8 cellular contexts compared by ENCODE assay signal in the genomic region with DNA sequence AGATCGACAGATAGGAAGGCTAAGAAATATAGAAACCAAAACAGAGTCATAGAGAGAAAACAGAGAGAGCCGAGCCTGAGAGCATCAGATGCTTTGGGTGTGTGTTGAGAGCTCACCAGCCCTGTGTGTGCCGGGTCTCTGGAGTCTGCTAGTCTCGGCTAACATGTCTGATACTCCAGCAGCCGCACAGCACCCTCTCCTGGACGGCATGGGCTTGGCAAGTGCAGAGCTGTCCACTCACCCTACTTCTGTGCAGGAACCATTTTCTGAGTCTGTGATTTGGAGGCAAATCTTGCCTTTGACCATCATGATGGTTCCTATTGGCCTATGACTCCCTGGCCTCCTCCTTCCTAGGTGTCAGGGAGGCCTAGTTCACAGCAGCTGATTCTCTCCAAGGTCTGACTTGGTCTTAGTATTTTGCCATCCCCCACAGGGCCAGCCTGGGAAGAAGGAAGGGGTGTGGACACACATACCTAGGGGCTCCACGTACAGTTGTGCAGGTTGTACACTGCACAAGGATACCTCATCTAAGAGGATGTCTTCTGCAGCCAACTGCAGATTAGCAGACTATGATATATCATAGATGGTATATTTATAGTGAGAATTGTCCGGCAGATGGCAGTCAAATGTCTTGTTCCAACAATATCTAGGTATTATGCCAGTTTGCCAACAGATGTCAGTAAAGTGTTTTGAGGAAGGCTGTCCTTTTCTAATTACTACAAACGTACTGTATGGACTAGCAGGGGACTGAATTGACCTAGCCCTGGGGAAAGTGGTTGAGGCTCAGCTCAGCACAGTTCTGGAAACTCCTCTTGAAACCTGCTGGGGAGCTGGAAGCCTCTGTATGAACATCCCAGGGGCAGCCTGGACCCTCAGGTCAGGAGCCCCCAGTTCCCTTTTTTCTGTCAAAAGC. TPM values are rescaled to one million over a fixed set of nuclear protein-coding genes. Genes with fewer than 3 reads are reported as not detected.
DNase-seq lines count a peak whose midpoint lies in the region; ATAC-seq and TF ChIP-seq lines count a peak whose summit lies in the region.

No MANE protein-coding gene starts in this region.

- ATAC-seq in HG02588 (IDR thresholded peaks at IDR 0.05; ENCODE audit: unreplicated experiment), result peak; percentile 88

- H2AFZ ChIP-seq in parathyroid adenoma, result peak overlapping the region; percentile 75

- no peak overlapping the region for H3K4me2 ChIP-seq in parathyroid adenoma (ENCODE audit: low read length)

- intact Hi-C loops in tibial artery (cut with DNase I; ENCODE audit: low total_unique reads), result loop anchor here (5.0 to 10.0 kb wide), 2 partner anchors 134 to 251 kb away; a partner anchor contains a TSS

- H3K36me3 ChIP-seq in GM06990 (ENCODE audit: control insufficient read depth, insufficient read depth, low read length) (peaks cover 61% of the 10 kb centered on the region), SJSA1 (no peaks in the 10 kb centered on the region), parathyroid adenoma (ENCODE audit: control insufficient read depth, insufficient read depth, low read length) (no peaks in the 10 kb centered on the region), tibial artery (no peaks in the 10 kb centered on the region)

- H3K4me1 ChIP-seq in SJSA1 (replicated peaks) (peaks cover 6% of the 10 kb centered on the region), parathyroid adenoma (peaks cover 14% of the 10 kb centered on the region), tibial artery (peaks cover 0 to 13% (median 6%) of the 10 kb centered on the region in 4 donors)

- H3K9ac ChIP-seq in parathyroid adenoma, result no peak overlapping the region

- H3K4me3 ChIP-seq in GM06990 (replicated peaks; ENCODE audit: low read depth, low read length), result no peak overlapping the region
- H3K4me3 ChIP-seq in NB4 (ENCODE audit: low read depth, low read length), result no peak overlapping the region
- H3K4me3 ChIP-seq in SJSA1, result no peak overlapping the region
- H3K4me3 ChIP-seq in parathyroid adenoma (ENCODE audit: low read depth, low read length), result no peak overlapping the region
- H3K4me3 ChIP-seq in tibial artery, result no peak overlapping the region

- peaks cover 2% of the 10 kb centered on the region for H3K79me2 ChIP-seq in parathyroid adenoma

- no peaks in the 10 kb centered on the region for H3K27me3 ChIP-seq in GM06990 (replicated peaks; ENCODE audit: control insufficient read depth, insufficient read depth, low read length)
- H3K27me3 ChIP-seq in SJSA1 (replicated peaks), result no peaks in the 10 kb centered on the region
- no peaks in the 10 kb centered on the region for H3K27me3 ChIP-seq in parathyroid adenoma (ENCODE audit: control insufficient read depth, insufficient read depth, low read length)
- no peaks in the 10 kb centered on the region for H3K27me3 ChIP-seq in tibial artery

- DNase-seq in GM06990 (ENCODE audit: extremely low read depth, insufficient read length) (peak; percentile 71), NB4 (ENCODE audit: low read depth) (peak; percentile 90), SJSA1 (ENCODE audit: low read depth in 1 of 2, low spot score in 2 of 2) (peak; percentile 77 to 91), globus pallidus (ENCODE audit: low spot score) (peak; percentile 94), tibial artery (peak; percentile 90 to 93)
- DNase-seq in activated gamma-delta T cell treated with anti-CD3 and anti-CD28 coated beads, Interleukin-2, amount 50 U/mL, for 16 hours (ENCODE audit: low read depth), result peak; percentile 80

- H3K9me3 ChIP-seq in SJSA1 (replicated peaks) (no peaks in the 10 kb centered on the region), parathyroid adenoma (ENCODE audit: control insufficient read depth, low read length) (no peaks in the 10 kb centered on the region), tibial artery (no peaks in the 10 kb centered on the region)

- H3K27ac ChIP-seq in SJSA1 (no peak overlapping the region), parathyroid adenoma (peak overlapping the region; percentile 58), tibial artery (peak overlapping the region in 1 of 2 donors; percentile 64)

- no peak for TF ChIP-seq POLR2A in NB4 (IDR thresholded peaks at IDR 0.05; ENCODE audit: extremely low read depth, insufficient read length)

- peak; percentile 97 for TF ChIP-seq CTCF in GM06990 (IDR thresholded peaks at IDR 0.05; ENCODE audit: insufficient read depth, low read length, poor library complexity, severe bottlenecking)
- TF ChIP-seq CTCF in NB4 (IDR thresholded peaks at IDR 0.05; ENCODE audit: low read depth, low read length), result peak; percentile 97
- peak; percentile 75 for TF ChIP-seq CTCF in parathyroid adenoma (IDR thresholded peaks at IDR 0.05)
- TF ChIP-seq CTCF in tibial artery (IDR thresholded peaks at IDR 0.05), result peak; percentile 82 to 88

RNA-seq across cellular contexts. Expression of a gene that starts 13.0 kb away (rescaled TPM):
- total RNA-seq in SJSA1 (2014; rRNA removed; shearing (Covaris generic)), result not detected in 2 replicates

RNA-seq across cellular contexts. Expression of a gene that starts 32.4 kb away (rescaled TPM):
- 272 and 297 TPM in 2 replicates for total RNA-seq in SJSA1 (2014; rRNA removed; shearing (Covaris generic))
